ENCODE assay signal across 9 cellular contexts in genomic region chr11:105829084-105829483, GRCh38.
A peak's percentile ranks its signal among the peaks of the same experiment; 100 is the strongest.
DNase-seq lines count a peak whose midpoint lies in the region; ATAC-seq and TF ChIP-seq lines count a peak whose summit lies in the region.
"Had no signal": no experiment of that assay in that cellular context is flagged by ENCODE, and none has a peak within 500 bp of the region (broad histone marks: within the 10 kb centered on the region; RNA-seq: fewer than 3 reads in every experiment).

No MANE protein-coding gene starts in this region.

- TF ChIP-seq EP300 in sigmoid colon (IDR thresholded peaks at IDR 0.05), result no peak

- TF ChIP-seq POLR2A in sigmoid colon (IDR thresholded peaks at IDR 0.05), result no peak

- H3K27ac ChIP-seq in sigmoid colon, result no peak overlapping the region

- WGBS in sigmoid colon, 2 donors, result 84 to 90% methylated on average over 1 of the region's 1 CpG

- H3K27me3 ChIP-seq in sigmoid colon, result no peaks in the 10 kb centered on the region

- ATAC-seq in GM18909 (IDR thresholded peaks at IDR 0.05; ENCODE audit: poor library complexity, unreplicated experiment) (peak; percentile 99), HG02642 (IDR thresholded peaks at IDR 0.05; ENCODE audit: poor library complexity, unreplicated experiment) (peak; percentile 91), HG03521 (IDR thresholded peaks at IDR 0.05; ENCODE audit: unreplicated experiment) (peak; percentile 92)

- H3K4me1 ChIP-seq in sigmoid colon, result no peaks in the 10 kb centered on the region

- H3K4me3 ChIP-seq in sigmoid colon, result no peak overlapping the region

- no peaks in the 10 kb centered on the region for H3K36me3 ChIP-seq in sigmoid colon

- H3K9me3 ChIP-seq in sigmoid colon, result no peaks in the 10 kb centered on the region

- DNase-seq in midbrain (lab: John Stamatoyannopoulos, UW) (peak; percentile 4), SHP77 (lab: John Stamatoyannopoulos, UW) (no peak), AG08395 (ENCODE audit: low spot score) (no peak), sigmoid colon (no peak)
- DNase-seq in stimulated activated naive CD4-positive, alpha-beta T cell (lab: John Stamatoyannopoulos, UW), result no peak
- DNase-seq: DMS79 had no signal

- intact Hi-C loops in sigmoid colon (cut with DNase I), result no loop called here

- no peak for TF ChIP-seq CTCF in sigmoid colon (IDR thresholded peaks at IDR 0.05)
